Comparison of ENCODE assay signal across 15 cellular contexts in genomic region chr18:7559709-7560319, GRCh38. TPM values are rescaled to one million over a fixed set of nuclear protein-coding genes. Genes with fewer than 3 reads are reported as not detected.
A peak's percentile ranks its signal among the peaks of the same experiment; 100 is the strongest.
DNase-seq lines count a peak whose midpoint lies in the region; ATAC-seq, FAIRE-seq and TF ChIP-seq lines count a peak whose summit lies in the region.
"Had no signal": no experiment of that assay in that cellular context is flagged by ENCODE, and none has a peak within 500 bp of the region (broad histone marks: within the 10 kb centered on the region; RNA-seq: fewer than 3 reads in every experiment).

No MANE protein-coding gene starts in this region.

- no peaks in the 10 kb centered on the region for H3K27me3 Mint-ChIP-seq in Calu3 (ENCODE audit: unreplicated experiment)

- BruUV-seq in Calu3 (replicated peaks; lab: Mats Ljungman, UMichigan) (no TSS peak), PC-3 (replicated peaks; lab: Mats Ljungman, UMichigan) (no TSS peak)

- intact Hi-C loops in Calu3 (cut with micrococcal nuclease; ENCODE audit: unreplicated experiment): loop anchor here (2.0 to 10.0 kb wide), 2 partner anchors 71 to 925 kb away; no protein-coding TSS in a partner anchor
- intact Hi-C loops in PC-3 (cut with micrococcal nuclease): loop anchor here (5.0 to 10.0 kb wide), 3 partner anchors 55 to 922 kb away; no protein-coding TSS in a partner anchor
- intact Hi-C loops in kidney (cut with DNase I): no loop called here

- H3K27ac Mint-ChIP-seq in Calu3 (ENCODE audit: unreplicated experiment): no peak overlapping the region
- H3K27ac Mint-ChIP-seq: CD4-positive, alpha-beta memory T cell had no signal

- H3K36me3 ChIP-seq in PC-3 (ENCODE audit: low read depth, low read length) (no peaks in the 10 kb centered on the region), kidney (ENCODE audit: control insufficient read depth in 1 of 2, insufficient read depth in 2 of 2, low read length in 2 of 2) (no peaks in the 10 kb centered on the region), osteoblast (ENCODE audit: insufficient read depth, low read length) (no peaks in the 10 kb centered on the region)
- H3K36me3 ChIP-seq: BE2C had no signal

- no peaks in the 10 kb centered on the region for H3K36me3 Mint-ChIP-seq in Calu3 (ENCODE audit: insufficient read depth, unreplicated experiment)
- H3K36me3 Mint-ChIP-seq: CD4-positive, alpha-beta memory T cell had no signal

- TF ChIP-seq CTCF in Calu3 (IDR thresholded peaks at IDR 0.05; ENCODE audit: unreplicated experiment): no peak
- TF ChIP-seq CTCF in PC-3 (conservative IDR thresholded peaks at IDR 0.05; ENCODE audit: low read depth, low read length): 0 out of 2 replicates have a peak, but pooled peaks have one; percentile 12
- TF ChIP-seq CTCF in kidney (IDR thresholded peaks at IDR 0.05; ENCODE audit: borderline replicate concordance, extremely low read depth, insufficient read depth): no peak
- TF ChIP-seq CTCF in osteoblast (IDR thresholded peaks at IDR 0.05; ENCODE audit: extremely low read depth, low read depth, low read length): no peak

- H3K4me3 ChIP-seq in PC-3 (ENCODE audit: low read length) (no peak overlapping the region), kidney (ENCODE audit: low read length in 2 of 2) (no peak overlapping the region), osteoblast (ENCODE audit: insufficient read depth, low read length) (no peak overlapping the region)
- H3K4me3 ChIP-seq: A549, GM23248 had no signal

- H3K27me3 ChIP-seq in PC-3 (ENCODE audit: low read length) (no peaks in the 10 kb centered on the region), osteoblast (ENCODE audit: insufficient read depth, low read length) (no peaks in the 10 kb centered on the region)
- H3K27me3 ChIP-seq: BE2C had no signal

- H3K9ac ChIP-seq in PC-3 (ENCODE audit: low read length): no peak overlapping the region
- no peak overlapping the region for H3K9ac ChIP-seq in kidney (ENCODE audit: low read length in 2 of 2)
- H3K9ac ChIP-seq: GM23248 had no signal

- no peak for FAIRE-seq in kidney (lab: Jason Lieb, UNC)
- FAIRE-seq: A549, H54 had no signal

- H2AFZ ChIP-seq in PC-3 (ENCODE audit: low read length) (no peak overlapping the region), osteoblast (ENCODE audit: low read length) (no peak overlapping the region)
- H2AFZ ChIP-seq: GM23248 had no signal

- H3K9me3 Mint-ChIP-seq in Calu3 (ENCODE audit: low read depth, unreplicated experiment): no peaks in the 10 kb centered on the region

- H3K4me2 ChIP-seq in PC-3 (ENCODE audit: low read length) (no peak overlapping the region), osteoblast (ENCODE audit: insufficient read depth, low read length) (no peak overlapping the region)
- H3K4me2 ChIP-seq: A549 had no signal

- no peaks in the 10 kb centered on the region for H3F3A ChIP-seq in PC-3 (ENCODE audit: low read length, unreplicated experiment)

- H4K20me1 ChIP-seq in PC-3 (ENCODE audit: low read length): no peaks in the 10 kb centered on the region
- no peaks in the 10 kb centered on the region for H4K20me1 ChIP-seq in osteoblast (ENCODE audit: insufficient read depth, low read length)

- H3K27ac ChIP-seq in PC-3 (ENCODE audit: low read length) (no peak overlapping the region), kidney (ENCODE audit: low read depth in 2 of 2, low read length in 2 of 2) (no peak overlapping the region), osteoblast (ENCODE audit: low read depth, low read length) (no peak overlapping the region)
- H3K27ac ChIP-seq: A549, C4-2B, GM23248 had no signal

- peaks cover 22% of the 10 kb centered on the region for H3K4me1 Mint-ChIP-seq in Calu3 (ENCODE audit: low read depth, unreplicated experiment)

- ATAC-seq in PC-3 (no peak), HG03442 (IDR thresholded peaks at IDR 0.05; ENCODE audit: unreplicated experiment) (no peak), GM21619 (IDR thresholded peaks at IDR 0.05; ENCODE audit: unreplicated experiment) (no peak)
- ATAC-seq: A549, HCT116 had no signal

- POLR2A ChIA-PET in PC-3 (lab: Charles Lee; ENCODE audit: unreplicated experiment): no interaction called here

- CTCF ChIA-PET in Calu3 (lab: Charles Lee) (interaction anchor here (1.0 to 1.2 kb wide), 2 partner anchors 45 to 107 kb away, joined by 3 read pairs; no protein-coding TSS in a partner anchor), PC-3 (lab: Charles Lee) (no interaction called here)

- H3K4me3 Mint-ChIP-seq in Calu3 (ENCODE audit: low read depth, unreplicated experiment): no peak overlapping the region
- H3K4me3 Mint-ChIP-seq: CD4-positive, alpha-beta memory T cell had no signal

- H3K9me2 ChIP-seq in PC-3 (replicated peaks; ENCODE audit: low read length): no peaks in the 10 kb centered on the region

- no peaks in the 10 kb centered on the region for H3K9me3 ChIP-seq in PC-3 (ENCODE audit: low read length)
- H3K9me3 ChIP-seq in kidney (ENCODE audit: control insufficient read depth in 1 of 2, low read length in 2 of 2): no peaks in the 10 kb centered on the region
- H3K9me3 ChIP-seq in osteoblast (ENCODE audit: low read depth, low read length): no peaks in the 10 kb centered on the region
- H3K9me3 ChIP-seq: A549, BE2C had no signal

- H3K79me2 ChIP-seq in PC-3 (ENCODE audit: low read length): no peaks in the 10 kb centered on the region
- H3K79me2 ChIP-seq in osteoblast (ENCODE audit: insufficient read depth, low read length): no peaks in the 10 kb centered on the region

- DNase-seq in Calu3 (peak; percentile 13), PC-3 (peak; percentile 18), kidney (peak; percentile 20), osteoblast (ENCODE audit: insufficient read length, low spot score, missing footprints) (peak; percentile 13), HuH-7 (ENCODE audit: low spot score) (no peak)
- DNase-seq: BE2C; CD4-positive, alpha-beta memory T cell; DND-41; GM23248 had no signal

- H3K4me1 ChIP-seq in PC-3 (ENCODE audit: insufficient read depth, low read length) (peaks cover 11% of the 10 kb centered on the region), kidney (ENCODE audit: control insufficient read depth in 1 of 2, insufficient read depth in 1 of 2, low read depth in 1 of 2, low read length in 2 of 2) (peaks cover 0 to 4% of the 10 kb centered on the region in 2 donors), osteoblast (ENCODE audit: insufficient read depth, low read length) (no peaks in the 10 kb centered on the region)
- H3K4me1 ChIP-seq: BE2C had no signal

RNA-seq across cellular contexts. Expression of gene PTPRM, which starts 7.3 kb away (rescaled TPM):
- total RNA-seq in Calu3 (2022) (42.3 and 48.5 TPM in 2 replicates), PC-3 (2014; rRNA removed) (45.6 and 61.3 TPM in 2 replicates), kidney (98.9 TPM), osteoblast (84.7 and 89.3 TPM in 2 replicates)
- 52.4 TPM for polyA plus RNA-seq in kidney (ENCODE audit: insufficient read depth, low read depth, low replicate concordance)
